Comparison of ENCODE assay signal across 16 cellular contexts in the genomic region with DNA sequence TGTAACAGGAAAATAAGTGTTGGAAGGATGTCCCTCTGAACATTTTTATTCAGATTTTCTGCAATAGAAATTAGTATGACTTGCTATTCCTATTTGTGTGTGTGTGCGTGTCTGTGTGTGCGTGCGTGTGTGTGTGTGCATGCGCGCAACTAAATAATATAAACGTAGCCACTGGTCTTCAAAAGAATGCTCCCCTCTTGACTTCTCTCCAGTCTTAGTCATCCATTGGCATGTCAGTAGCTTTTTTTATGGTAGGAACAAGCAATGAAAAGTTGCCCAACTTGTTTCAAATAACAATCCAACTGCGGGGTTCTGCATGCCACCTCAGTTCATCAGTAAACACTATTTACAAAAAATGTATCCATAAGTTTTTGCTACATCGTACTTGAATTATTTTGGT.
DNase-seq lines count a peak whose midpoint lies in the region; ATAC-seq, FAIRE-seq and TF ChIP-seq lines count a peak whose summit lies in the region.
"Had no signal": no experiment of that assay in that cellular context is flagged by ENCODE, and none has a peak within 500 bp of the region (broad histone marks: within the 10 kb centered on the region; RNA-seq: fewer than 3 reads in every experiment).

No MANE protein-coding gene starts in this region.

- FAIRE-seq in A549 (lab: Jason Lieb, UNC) (no peak), H54 (lab: Jason Lieb, UNC) (peak; percentile 75)

- no peak for TF ChIP-seq EP300 in A549 (IDR thresholded peaks at IDR 0.05)

- H3K4me2 ChIP-seq in A549, result 0 out of 3 replicates have a peak overlapping the region, but pooled peaks have one; percentile 25

- H3K4me1 ChIP-seq in A549, result no peaks in the 10 kb centered on the region

- H3K27ac ChIP-seq in A549, result no peak overlapping the region

- DNase-seq in A549 (ENCODE audit: low read depth in 1 of 2, low spot score in 1 of 2) (peak in 1 of 2 experiments; percentile 17), H54 (ENCODE audit: insufficient read length, low spot score) (no peak), astrocyte of the hippocampus (ENCODE audit: low read depth, low spot score) (peak; percentile 78), iPS-NIHi11 (ENCODE audit: low spot score) (peak; percentile 35), NCI-H2081 treated with DMSO at 0.1 percent for 48 hours (lab: John Stamatoyannopoulos, UW) (no peak), NCI-H69 (lab: John Stamatoyannopoulos, UW) (no peak), NCI-H2196 treated with DMSO at 0.1 percent for 48 hours (lab: John Stamatoyannopoulos, UW; ENCODE audit: unreplicated experiment) (no peak)
- DNase-seq: activated CD8-positive, alpha-beta T cell treated with anti-CD3 and anti-CD28 coated beads, Interleukin-2, amount 10 ng/mL, durations not matched to agents 7 days and 5 days; cortex of kidney; GF-D8; left ventricle myocardium superior; MM.1S; NCI-H2227 treated with DMSO at 0.1 percent for 48 hours; nucleus accumbens had no signal

- TF ChIP-seq RAD21 in A549 (conservative IDR thresholded peaks at IDR 0.05 in 1 of 2, IDR thresholded peaks at IDR 0.05 in 1 of 2), result no peak

- WGBS in A549 (ENCODE audit: missing lambda C conversion rate), result 51% methylated on average over 8 of the region's 8 CpGs

- TF ChIP-seq CTCF in A549 (IDR thresholded peaks at IDR 0.05), result no peak

- H3K4me3 ChIP-seq in A549, result no peak overlapping the region

- POLR2A ChIA-PET in A549 (lab: Yijun Ruan, JAX), result no interaction called here

- CTCF ChIA-PET in A549 (lab: Yijun Ruan, JAX), result no interaction called here

- H3K9me3 ChIP-seq in A549, result no peaks in the 10 kb centered on the region

- no peak for ATAC-seq in A549
- ATAC-seq in HG03095 (IDR thresholded peaks at IDR 0.05; ENCODE audit: unreplicated experiment), result no peak
- ATAC-seq: activated CD8-positive, alpha-beta T cell treated with anti-CD3 and anti-CD28 coated beads, Interleukin-2, amount 10 ng/mL, durations not matched to agents 7 days and 5 days; left ventricle myocardium superior; Panc1 had no signal

- TF ChIP-seq POLR2A in A549 (IDR thresholded peaks at IDR 0.05; ENCODE audit: low read length) (no peak), H54 (IDR thresholded peaks at IDR 0.05; ENCODE audit: low read depth, low read length) (no peak)

TF ChIP-seq in A549, 52 proteins besides CTCF, POLR2A, EP300 and RAD21:
- no peak for TF ChIP-seq CHD4 (IDR thresholded peaks at IDR 0.05; ENCODE audit: borderline replicate concordance)
- no peak for TF ChIP-seq RNF2 (IDR thresholded peaks at IDR 0.05; ENCODE audit: borderline replicate concordance, low read depth)
- no peak for TF ChIP-seq CHD2 (IDR thresholded peaks at IDR 0.05; ENCODE audit: low read length, partially characterized antibody)
- TF ChIP-seq HEYL (CRISPR knock-in tag; IDR thresholded peaks at IDR 0.05), result no peak
- no peak for TF ChIP-seq SREBF2 (IDR thresholded peaks at IDR 0.05)
- TF ChIP-seq, protein P1, sequence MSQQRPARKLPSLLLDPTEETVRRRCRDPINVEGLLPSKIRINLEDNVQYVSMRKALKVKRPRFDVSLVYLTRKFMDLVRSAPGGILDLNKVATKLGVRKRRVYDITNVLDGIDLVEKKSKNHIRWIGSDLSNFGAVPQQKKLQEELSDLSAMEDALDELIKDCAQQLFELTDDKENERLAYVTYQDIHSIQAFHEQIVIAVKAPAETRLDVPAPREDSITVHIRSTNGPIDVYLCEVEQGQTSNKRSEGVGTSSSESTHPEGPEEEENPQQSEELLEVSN (IDR thresholded peaks at IDR 0.05; ENCODE audit: borderline replicate concordance, low read depth), result no peak
- TF ChIP-seq, protein P2, sequence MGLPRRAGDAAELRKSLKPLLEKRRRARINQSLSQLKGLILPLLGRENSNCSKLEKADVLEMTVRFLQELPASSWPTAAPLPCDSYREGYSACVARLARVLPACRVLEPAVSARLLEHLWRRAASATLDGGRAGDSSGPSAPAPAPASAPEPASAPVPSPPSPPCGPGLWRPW (IDR thresholded peaks at IDR 0.05), result no peak
- no peak for TF ChIP-seq POLR2AphosphoS2 (conservative IDR thresholded peaks at IDR 0.05; ENCODE audit: low read length)
- no peak for TF ChIP-seq GATA3 (IDR thresholded peaks at IDR 0.05; ENCODE audit: borderline replicate concordance)

Comparison
In these comparisons a context has a peak if more than half of its experiments do, and no peak if none do; other contexts are left out.
1. DNase-seq: peak in astrocyte of the hippocampus (single experiment) and iPS-NIHi11 (single experiment); none in H54 (single experiment), NCI-H2081 treated with DMSO at 0.1 percent for 48 hours (single experiment), NCI-H69 (single experiment) and NCI-H2196 treated with DMSO at 0.1 percent for 48 hours (single experiment).